In genomic region chr19:29583196-29584006, GRCh38 we compare ENCODE assay signal across 16 cellular contexts. TPM values are rescaled to one million over a fixed set of nuclear protein-coding genes. Genes with fewer than 3 reads are reported as not detected.
A peak's percentile ranks its signal among the peaks of the same experiment; 100 is the strongest.
DNase-seq lines count a peak whose midpoint lies in the region; ATAC-seq and TF ChIP-seq lines count a peak whose summit lies in the region.
"Had no signal": no experiment of that assay in that cellular context is flagged by ENCODE, and none has a peak within 500 bp of the region (broad histone marks: within the 10 kb centered on the region; RNA-seq: fewer than 3 reads in every experiment).

No MANE protein-coding gene starts in this region.

- no peaks in the 10 kb centered on the region for H3K27me3 ChIP-seq in uterus

- H3K9me3 ChIP-seq in uterus = no peaks in the 10 kb centered on the region
- H3K9me3 ChIP-seq: upper lobe of right lung had no signal

- no peak overlapping the region for H3K27ac ChIP-seq in uterus
- H3K27ac ChIP-seq: upper lobe of right lung had no signal

- H3K4me1 Mint-ChIP-seq in T-helper 1 cell treated with Interleukin-12 subunit alpha and Interleukin-12 subunit beta and Interleukin-4 antibody, amounts not matched to agents 30 μg/mL and 1 μg/mL, for 36 hours (ENCODE audit: low read depth) = peaks cover 35% of the 10 kb centered on the region
- H3K4me1 Mint-ChIP-seq in glutamatergic neuron (ENCODE audit: low read depth, unreplicated experiment) = no peaks in the 10 kb centered on the region

- H3K4me3 ChIP-seq in uterus = no peak overlapping the region
- H3K4me3 ChIP-seq: upper lobe of right lung had no signal

- H3K27me3 Mint-ChIP-seq in T-helper 1 cell treated with Interleukin-12 subunit alpha and Interleukin-12 subunit beta and Interleukin-4 antibody, amounts not matched to agents 30 μg/mL and 1 μg/mL, for 36 hours (ENCODE audit: low read depth) = peaks cover 9% of the 10 kb centered on the region
- peaks cover 9% of the 10 kb centered on the region for H3K27me3 Mint-ChIP-seq in glutamatergic neuron (ENCODE audit: unreplicated experiment)

- no peaks in the 10 kb centered on the region for H3K4me1 ChIP-seq in uterus
- H3K4me1 ChIP-seq: upper lobe of right lung had no signal

- TF ChIP-seq POLR2A in uterus (IDR thresholded peaks at IDR 0.05) = no peak

- H3K27ac Mint-ChIP-seq in T-helper 1 cell treated with Interleukin-12 subunit alpha and Interleukin-12 subunit beta and Interleukin-4 antibody, amounts not matched to agents 30 μg/mL and 1 μg/mL, for 36 hours = peak overlapping the region; percentile 74
- no peak overlapping the region for H3K27ac Mint-ChIP-seq in glutamatergic neuron (ENCODE audit: unreplicated experiment)
- H3K27ac Mint-ChIP-seq: activated naive CD4-positive, alpha-beta T cell treated with anti-CD3 and anti-CD28 coated beads, Interleukin-2, amount 10 ng/mL, durations not matched to agents 7 days and 5 days; stimulated activated naive CD8-positive, alpha-beta T cell treated with anti-CD3 and anti-CD28 coated beads, Interleukin-15, Interleukin-2, amounts not matched to agents 100 ng/mL and 50 ng/mL, for 24 hours had no signal

- DNase-seq in AG08396 (ENCODE audit: low spot score) (peak; percentile 29), GM03348 (ENCODE audit: low spot score) (peak; percentile 35), foreskin melanocyte (peak; percentile 35), NCI-H345 treated with DMSO at 0.1 percent for 48 hours (lab: John Stamatoyannopoulos, UW; ENCODE audit: unreplicated experiment) (no peak), uterus (no peak), glutamatergic neuron (no peak)
- DNase-seq: activated naive CD4-positive, alpha-beta T cell treated with anti-CD3 and anti-CD28 coated beads, Interleukin-2, amount 10 ng/mL, durations not matched to agents 7 days and 5 days; NCI-H146; small intestine; upper lobe of right lung had no signal

- peaks cover 10% of the 10 kb centered on the region for H3K9me3 Mint-ChIP-seq in T-helper 1 cell treated with Interleukin-12 subunit alpha and Interleukin-12 subunit beta and Interleukin-4 antibody, amounts not matched to agents 30 μg/mL and 1 μg/mL, for 36 hours
- H3K9me3 Mint-ChIP-seq in glutamatergic neuron (ENCODE audit: unreplicated experiment) = no peaks in the 10 kb centered on the region
- H3K9me3 Mint-ChIP-seq: stimulated activated naive CD8-positive, alpha-beta T cell treated with anti-CD3 and anti-CD28 coated beads, Interleukin-15, Interleukin-2, amounts not matched to agents 100 ng/mL and 50 ng/mL, for 24 hours had no signal

- TF ChIP-seq CTCF in uterus (IDR thresholded peaks at IDR 0.05) (no peak), glutamatergic neuron (IDR thresholded peaks at IDR 0.05; ENCODE audit: partially characterized antibody, unreplicated experiment) (no peak)

- H3K36me3 Mint-ChIP-seq in T-helper 1 cell treated with Interleukin-12 subunit alpha and Interleukin-12 subunit beta and Interleukin-4 antibody, amounts not matched to agents 30 μg/mL and 1 μg/mL, for 36 hours (ENCODE audit: low read depth) = peaks cover 6% of the 10 kb centered on the region
- H3K36me3 Mint-ChIP-seq in glutamatergic neuron (ENCODE audit: unreplicated experiment) = peaks cover 5% of the 10 kb centered on the region
- H3K36me3 Mint-ChIP-seq: activated naive CD4-positive, alpha-beta T cell treated with anti-CD3 and anti-CD28 coated beads, Interleukin-2, amount 10 ng/mL, durations not matched to agents 7 days and 5 days had no signal

- H3K4me3 Mint-ChIP-seq in T-helper 1 cell treated with Interleukin-12 subunit alpha and Interleukin-12 subunit beta and Interleukin-4 antibody, amounts not matched to agents 30 μg/mL and 1 μg/mL, for 36 hours = peak overlapping the region; percentile 38
- H3K4me3 Mint-ChIP-seq in glutamatergic neuron (ENCODE audit: unreplicated experiment) = no peak overlapping the region
- H3K4me3 Mint-ChIP-seq: activated naive CD4-positive, alpha-beta T cell treated with anti-CD3 and anti-CD28 coated beads, Interleukin-2, amount 10 ng/mL, durations not matched to agents 7 days and 5 days; stimulated activated naive CD8-positive, alpha-beta T cell treated with anti-CD3 and anti-CD28 coated beads, Interleukin-15, Interleukin-2, amounts not matched to agents 100 ng/mL and 50 ng/mL, for 24 hours had no signal

- ATAC-seq in HG03521 (IDR thresholded peaks at IDR 0.05; ENCODE audit: unreplicated experiment) = no peak
- ATAC-seq: upper lobe of right lung had no signal

- intact Hi-C loops in uterus (cut with DNase I; ENCODE audit: low total_unique reads) = no loop called here

- no peaks in the 10 kb centered on the region for H3K36me3 ChIP-seq in uterus
- H3K36me3 ChIP-seq: upper lobe of right lung had no signal

RNA-seq across cellular contexts. Expression of gene POP4, which starts 22.7 kb away (rescaled TPM):
- total RNA-seq in uterus = 10 to 100 TPM; 10.3 to 54.0 (median 36.4) TPM
- total RNA-seq in glutamatergic neuron (ENCODE audit: unreplicated experiment) = 37.9 TPM

RNA-seq across cellular contexts. Expression of gene VSTM2B, which starts 57.6 kb away (rescaled TPM):
- total RNA-seq in uterus (not detected), glutamatergic neuron (ENCODE audit: unreplicated experiment) (16.6 TPM)
- total RNA-seq: mononuclear cell, NCI-H460, omental fat pad, upper lobe of right lung had no signal

Comparison
In these comparisons a context has a peak if more than half of its experiments do, and no peak if none do; other contexts are left out.
1. DNase-seq: peak in AG08396 (single experiment), GM03348 (single experiment) and foreskin melanocyte (single experiment); none in NCI-H345 treated with DMSO at 0.1 percent for 48 hours (single experiment), uterus (0 of 2) and glutamatergic neuron (single experiment).
2. RNA of gene VSTM2B, which starts 57.6 kb away (total RNA-seq): 16.6 TPM in glutamatergic neuron (single experiment); not detected in uterus; every median in the first group is over 10 times any median in the second.